ENCODE assay signal across 1 cellular context in the genomic region with DNA sequence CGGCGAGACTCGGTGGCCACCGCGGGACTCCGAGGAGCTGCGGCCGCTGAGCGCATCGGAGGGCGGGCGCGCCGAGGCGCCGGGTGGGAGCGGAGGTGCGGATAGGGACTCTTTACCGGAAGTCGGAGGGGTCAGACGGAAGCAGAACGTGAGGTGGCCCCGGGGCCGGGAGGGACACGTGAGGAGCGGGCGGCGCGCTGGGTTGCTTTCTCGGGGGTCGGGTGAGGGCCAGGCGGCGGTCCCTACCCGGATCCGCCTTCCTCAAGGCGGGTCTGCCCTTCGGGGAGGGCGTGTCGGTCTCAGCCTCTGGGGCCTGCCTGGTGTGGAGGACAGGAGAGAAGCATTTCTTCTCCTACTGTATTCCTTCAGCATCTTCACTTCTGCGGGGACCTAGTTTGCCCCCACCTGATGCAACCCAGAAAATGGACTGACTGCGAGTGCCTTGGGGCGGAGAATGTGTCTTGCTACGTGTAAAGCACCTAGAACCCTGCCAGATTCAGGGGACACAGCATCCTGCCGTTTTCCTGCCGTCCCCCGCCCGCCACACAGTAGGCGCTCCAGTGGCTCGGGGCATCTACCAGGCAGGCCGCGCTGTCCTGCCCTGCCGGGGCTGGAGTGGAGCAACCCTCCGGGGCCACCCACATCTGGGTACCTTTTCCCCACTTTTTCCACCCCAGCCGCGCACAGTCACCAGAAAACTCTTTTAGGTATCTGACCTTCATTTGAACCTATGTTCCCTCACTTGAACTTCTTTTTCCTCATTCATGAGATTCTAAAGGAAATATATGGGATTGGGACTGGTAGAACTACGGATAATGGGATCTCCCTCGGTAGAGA.
TF ChIP-seq lines count a peak whose summit lies in the region.

No MANE protein-coding gene starts in this region.

TF ChIP-seq in SK-N-SH, 30 proteins besides CTCF, POLR2A, EP300 and RAD21 (continued from another document):
- TF ChIP-seq, protein P1, sequence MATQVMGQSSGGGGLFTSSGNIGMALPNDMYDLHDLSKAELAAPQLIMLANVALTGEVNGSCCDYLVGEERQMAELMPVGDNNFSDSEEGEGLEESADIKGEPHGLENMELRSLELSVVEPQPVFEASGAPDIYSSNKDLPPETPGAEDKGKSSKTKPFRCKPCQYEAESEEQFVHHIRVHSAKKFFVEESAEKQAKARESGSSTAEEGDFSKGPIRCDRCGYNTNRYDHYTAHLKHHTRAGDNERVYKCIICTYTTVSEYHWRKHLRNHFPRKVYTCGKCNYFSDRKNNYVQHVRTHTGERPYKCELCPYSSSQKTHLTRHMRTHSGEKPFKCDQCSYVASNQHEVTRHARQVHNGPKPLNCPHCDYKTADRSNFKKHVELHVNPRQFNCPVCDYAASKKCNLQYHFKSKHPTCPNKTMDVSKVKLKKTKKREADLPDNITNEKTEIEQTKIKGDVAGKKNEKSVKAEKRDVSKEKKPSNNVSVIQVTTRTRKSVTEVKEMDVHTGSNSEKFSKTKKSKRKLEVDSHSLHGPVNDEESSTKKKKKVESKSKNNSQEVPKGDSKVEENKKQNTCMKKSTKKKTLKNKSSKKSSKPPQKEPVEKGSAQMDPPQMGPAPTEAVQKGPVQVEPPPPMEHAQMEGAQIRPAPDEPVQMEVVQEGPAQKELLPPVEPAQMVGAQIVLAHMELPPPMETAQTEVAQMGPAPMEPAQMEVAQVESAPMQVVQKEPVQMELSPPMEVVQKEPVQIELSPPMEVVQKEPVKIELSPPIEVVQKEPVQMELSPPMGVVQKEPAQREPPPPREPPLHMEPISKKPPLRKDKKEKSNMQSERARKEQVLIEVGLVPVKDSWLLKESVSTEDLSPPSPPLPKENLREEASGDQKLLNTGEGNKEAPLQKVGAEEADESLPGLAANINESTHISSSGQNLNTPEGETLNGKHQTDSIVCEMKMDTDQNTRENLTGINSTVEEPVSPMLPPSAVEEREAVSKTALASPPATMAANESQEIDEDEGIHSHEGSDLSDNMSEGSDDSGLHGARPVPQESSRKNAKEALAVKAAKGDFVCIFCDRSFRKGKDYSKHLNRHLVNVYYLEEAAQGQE (IDR thresholded peaks at IDR 0.05; ENCODE audit: low read depth, low read length): no peak; the same call in 1 of the 2 replicates
- TF ChIP-seq FOSL2 (IDR thresholded peaks at IDR 0.05; ENCODE audit: borderline replicate concordance, low read depth) (peak; percentile 14; the same call in 1 of the 2 replicates), RXRA (IDR thresholded peaks at IDR 0.05; ENCODE audit: borderline replicate concordance, low read depth) (peak; percentile 91), CHD2 (IDR thresholded peaks at IDR 0.05; ENCODE audit: low read length, partially characterized antibody) (no peak), YY1 (IDR thresholded peaks at IDR 0.05; ENCODE audit: low read depth) (no peak), RCOR1 (IDR thresholded peaks at IDR 0.05; ENCODE audit: low read length) (no peak), JUND (IDR thresholded peaks at IDR 0.05) (no peak), TAF1 (IDR thresholded peaks at IDR 0.05; ENCODE audit: borderline replicate concordance, low read depth, low read length) (peak; percentile 86), MXI1 (IDR thresholded peaks at IDR 0.05; ENCODE audit: low read depth, low read length) (peak; percentile 86; the same call in 1 of the 2 replicates), SMC3 (IDR thresholded peaks at IDR 0.05; ENCODE audit: low read depth, low read length) (no peak), SIN3A (IDR thresholded peaks at IDR 0.05; ENCODE audit: borderline replicate concordance, low read depth, low read length) (0 out of 2 replicates have a peak, but pooled peaks have one; percentile 51), GABPA (IDR thresholded peaks at IDR 0.05; ENCODE audit: low read depth) (peak; percentile 87), TEAD4 (IDR thresholded peaks at IDR 0.05; ENCODE audit: borderline replicate concordance, insufficient read depth) (no peak), NRF1 (IDR thresholded peaks at IDR 0.05; ENCODE audit: low read depth, low read length) (no peak), MEF2A (IDR thresholded peaks at IDR 0.05; ENCODE audit: borderline replicate concordance, low read depth) (no peak), TCF12 (IDR thresholded peaks at IDR 0.05) (no peak; the same call in 1 of the 2 replicates), RFX5 (IDR thresholded peaks at IDR 0.05; ENCODE audit: low read length) (no peak), ELF1 (IDR thresholded peaks at IDR 0.05) (no peak), POLR2AphosphoS5 (IDR thresholded peaks at IDR 0.05; ENCODE audit: low read depth, low read length) (peak; percentile 85), GATA2 (CRISPR knock-in tag; IDR thresholded peaks at IDR 0.05) (no peak), EZH2phosphoT487 (IDR thresholded peaks at IDR 0.05; ENCODE audit: borderline replicate concordance, low read depth) (no peak), NFIC (IDR thresholded peaks at IDR 0.05; ENCODE audit: borderline replicate concordance) (no peak), FOXM1 (IDR thresholded peaks at IDR 0.05; ENCODE audit: low read depth) (no peak)
- TF ChIP-seq, protein P2, sequence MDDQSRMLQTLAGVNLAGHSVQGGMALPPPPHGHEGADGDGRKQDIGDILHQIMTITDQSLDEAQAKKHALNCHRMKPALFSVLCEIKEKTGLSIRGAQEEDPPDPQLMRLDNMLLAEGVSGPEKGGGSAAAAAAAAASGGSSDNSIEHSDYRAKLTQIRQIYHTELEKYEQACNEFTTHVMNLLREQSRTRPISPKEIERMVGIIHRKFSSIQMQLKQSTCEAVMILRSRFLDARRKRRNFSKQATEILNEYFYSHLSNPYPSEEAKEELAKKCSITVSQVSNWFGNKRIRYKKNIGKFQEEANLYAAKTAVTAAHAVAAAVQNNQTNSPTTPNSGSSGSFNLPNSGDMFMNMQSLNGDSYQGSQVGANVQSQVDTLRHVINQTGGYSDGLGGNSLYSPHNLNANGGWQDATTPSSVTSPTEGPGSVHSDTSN (IDR thresholded peaks at IDR 0.05): no peak
- TF ChIP-seq, protein P3, sequence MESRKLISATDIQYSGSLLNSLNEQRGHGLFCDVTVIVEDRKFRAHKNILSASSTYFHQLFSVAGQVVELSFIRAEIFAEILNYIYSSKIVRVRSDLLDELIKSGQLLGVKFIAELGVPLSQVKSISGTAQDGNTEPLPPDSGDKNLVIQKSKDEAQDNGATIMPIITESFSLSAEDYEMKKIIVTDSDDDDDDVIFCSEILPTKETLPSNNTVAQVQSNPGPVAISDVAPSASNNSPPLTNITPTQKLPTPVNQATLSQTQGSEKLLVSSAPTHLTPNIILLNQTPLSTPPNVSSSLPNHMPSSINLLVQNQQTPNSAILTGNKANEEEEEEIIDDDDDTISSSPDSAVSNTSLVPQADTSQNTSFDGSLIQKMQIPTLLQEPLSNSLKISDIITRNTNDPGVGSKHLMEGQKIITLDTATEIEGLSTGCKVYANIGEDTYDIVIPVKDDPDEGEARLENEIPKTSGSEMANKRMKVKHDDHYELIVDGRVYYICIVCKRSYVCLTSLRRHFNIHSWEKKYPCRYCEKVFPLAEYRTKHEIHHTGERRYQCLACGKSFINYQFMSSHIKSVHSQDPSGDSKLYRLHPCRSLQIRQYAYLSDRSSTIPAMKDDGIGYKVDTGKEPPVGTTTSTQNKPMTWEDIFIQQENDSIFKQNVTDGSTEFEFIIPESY (IDR thresholded peaks at IDR 0.05; ENCODE audit: borderline replicate concordance, low read depth): no peak
- TF ChIP-seq, protein P4, sequence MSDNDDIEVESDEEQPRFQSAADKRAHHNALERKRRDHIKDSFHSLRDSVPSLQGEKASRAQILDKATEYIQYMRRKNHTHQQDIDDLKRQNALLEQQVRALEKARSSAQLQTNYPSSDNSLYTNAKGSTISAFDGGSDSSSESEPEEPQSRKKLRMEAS (IDR thresholded peaks at IDR 0.05; ENCODE audit: low read depth): peak; percentile 94
- TF ChIP-seq, protein P5, sequence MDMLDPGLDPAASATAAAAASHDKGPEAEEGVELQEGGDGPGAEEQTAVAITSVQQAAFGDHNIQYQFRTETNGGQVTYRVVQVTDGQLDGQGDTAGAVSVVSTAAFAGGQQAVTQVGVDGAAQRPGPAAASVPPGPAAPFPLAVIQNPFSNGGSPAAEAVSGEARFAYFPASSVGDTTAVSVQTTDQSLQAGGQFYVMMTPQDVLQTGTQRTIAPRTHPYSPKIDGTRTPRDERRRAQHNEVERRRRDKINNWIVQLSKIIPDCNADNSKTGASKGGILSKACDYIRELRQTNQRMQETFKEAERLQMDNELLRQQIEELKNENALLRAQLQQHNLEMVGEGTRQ (IDR thresholded peaks at IDR 0.05; ENCODE audit: borderline replicate concordance, low read depth, low read length): peak; percentile 44
TF ChIP-seq in SK-N-SH: peak in this region for 10.
